1 cellular context compared by ENCODE assay signal in the genomic region with DNA sequence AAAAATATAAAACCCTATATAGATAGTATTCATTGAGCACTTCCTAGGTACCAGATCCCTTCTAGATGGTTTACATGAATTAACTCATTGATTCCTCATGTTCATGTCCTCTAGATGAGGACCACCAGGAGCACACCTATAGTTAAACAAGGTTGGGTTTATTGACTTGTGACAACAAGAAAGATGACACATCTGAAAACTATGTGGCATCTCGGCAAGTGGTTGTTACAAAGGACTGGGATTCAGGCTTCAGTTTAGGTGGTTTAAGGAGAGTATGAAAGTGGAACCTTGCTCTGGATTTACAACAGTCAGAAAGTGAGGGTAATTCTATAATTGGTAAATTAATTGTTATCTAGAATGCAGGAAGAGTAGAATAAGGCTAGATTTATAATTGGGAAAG.
TF ChIP-seq lines count a peak whose summit lies in the region.

No MANE protein-coding gene starts in this region.

TF ChIP-seq in HCT116, 20 proteins besides CTCF, POLR2A, EP300 and RAD21 (continued from another document):
- TF ChIP-seq, protein P1, sequence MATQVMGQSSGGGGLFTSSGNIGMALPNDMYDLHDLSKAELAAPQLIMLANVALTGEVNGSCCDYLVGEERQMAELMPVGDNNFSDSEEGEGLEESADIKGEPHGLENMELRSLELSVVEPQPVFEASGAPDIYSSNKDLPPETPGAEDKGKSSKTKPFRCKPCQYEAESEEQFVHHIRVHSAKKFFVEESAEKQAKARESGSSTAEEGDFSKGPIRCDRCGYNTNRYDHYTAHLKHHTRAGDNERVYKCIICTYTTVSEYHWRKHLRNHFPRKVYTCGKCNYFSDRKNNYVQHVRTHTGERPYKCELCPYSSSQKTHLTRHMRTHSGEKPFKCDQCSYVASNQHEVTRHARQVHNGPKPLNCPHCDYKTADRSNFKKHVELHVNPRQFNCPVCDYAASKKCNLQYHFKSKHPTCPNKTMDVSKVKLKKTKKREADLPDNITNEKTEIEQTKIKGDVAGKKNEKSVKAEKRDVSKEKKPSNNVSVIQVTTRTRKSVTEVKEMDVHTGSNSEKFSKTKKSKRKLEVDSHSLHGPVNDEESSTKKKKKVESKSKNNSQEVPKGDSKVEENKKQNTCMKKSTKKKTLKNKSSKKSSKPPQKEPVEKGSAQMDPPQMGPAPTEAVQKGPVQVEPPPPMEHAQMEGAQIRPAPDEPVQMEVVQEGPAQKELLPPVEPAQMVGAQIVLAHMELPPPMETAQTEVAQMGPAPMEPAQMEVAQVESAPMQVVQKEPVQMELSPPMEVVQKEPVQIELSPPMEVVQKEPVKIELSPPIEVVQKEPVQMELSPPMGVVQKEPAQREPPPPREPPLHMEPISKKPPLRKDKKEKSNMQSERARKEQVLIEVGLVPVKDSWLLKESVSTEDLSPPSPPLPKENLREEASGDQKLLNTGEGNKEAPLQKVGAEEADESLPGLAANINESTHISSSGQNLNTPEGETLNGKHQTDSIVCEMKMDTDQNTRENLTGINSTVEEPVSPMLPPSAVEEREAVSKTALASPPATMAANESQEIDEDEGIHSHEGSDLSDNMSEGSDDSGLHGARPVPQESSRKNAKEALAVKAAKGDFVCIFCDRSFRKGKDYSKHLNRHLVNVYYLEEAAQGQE (IDR thresholded peaks at IDR 0.05; ENCODE audit: low read depth): no peak
- no peak for TF ChIP-seq ZBTB33 (IDR thresholded peaks at IDR 0.05; ENCODE audit: extremely low read depth, insufficient replicate concordance, low read length)
TF ChIP-seq in HCT116: peak in this region for 0.
